ENCODE assay signal across 8 cellular contexts in the genomic region with DNA sequence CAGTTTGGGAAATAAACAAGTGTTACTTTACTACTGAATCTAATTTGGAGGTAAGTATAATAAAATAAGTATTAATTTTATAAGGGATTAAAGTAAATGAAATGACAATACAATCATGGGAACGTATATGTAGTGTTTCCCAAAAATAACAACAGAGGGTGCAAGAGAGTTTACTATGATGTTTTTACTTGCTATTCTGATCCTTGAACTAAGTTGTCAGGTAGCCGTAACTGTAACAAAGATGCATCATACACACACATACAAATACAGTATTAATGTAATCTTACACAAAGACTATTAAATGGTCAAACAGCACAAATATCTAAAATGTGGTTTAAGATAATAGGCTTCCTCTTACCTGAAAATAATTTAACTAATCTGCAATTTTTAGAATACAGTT.
DNase-seq lines count a peak whose midpoint lies in the region; ATAC-seq, FAIRE-seq and TF ChIP-seq lines count a peak whose summit lies in the region.

No MANE protein-coding gene starts in this region.

- intact Hi-C loops in PC-9 (cut with micrococcal nuclease; ENCODE audit: unreplicated experiment) = loop anchor here (1.0 to 5.0 kb wide), 5 partner anchors 311 to 1326 kb away; partner anchors contain the start of gene TBC1D5
- intact Hi-C loops in posterior vena cava (cut with DNase I) = loop anchor here in 1 of 2 donors (10.0 kb wide), 1 partner anchor 414 kb away; no protein-coding TSS in a partner anchor

- TF ChIP-seq POLR2A in erythroblast (IDR thresholded peaks at IDR 0.05; ENCODE audit: low read length) = no peak
- TF ChIP-seq POLR2A in suprapubic skin (IDR thresholded peaks at IDR 0.05) = no peak

- H3F3A ChIP-seq in PC-9 (ENCODE audit: insufficient read depth, low read depth) = no peaks in the 10 kb centered on the region

- H3K9me2 ChIP-seq in PC-9 (ENCODE audit: insufficient read depth) = no peaks in the 10 kb centered on the region

- H3K4me3 Mint-ChIP-seq in progenitor cell of endocrine pancreas (ENCODE audit: low read depth) = no peak overlapping the region

- DNase-seq in D721Med (ENCODE audit: insufficient read length, low spot score) = no peak
- no peak for DNase-seq in PC-9
- DNase-seq in erythroblast (lab: John Stamatoyannopoulos, UW) = peak; percentile 35 to 66
- no peak for DNase-seq in progenitor cell of endocrine pancreas (ENCODE audit: low spot score, unreplicated experiment)
- no peak for DNase-seq in activated CD4-positive, CD25-positive, alpha-beta regulatory T cell treated with anti-CD3 and anti-CD28 coated beads, Interleukin-2, amount 50 U/mL, for 72 hours
- no peak for DNase-seq in suprapubic skin (ENCODE audit: low spot score in 2 of 2)
- DNase-seq in posterior vena cava (ENCODE audit: low spot score) = no peak

- POLR2A ChIA-PET in PC-9 (lab: Charles Lee; ENCODE audit: unreplicated experiment) = no interaction called here

- TF ChIP-seq EP300 in suprapubic skin (IDR thresholded peaks at IDR 0.05) = no peak

- H3K9me3 Mint-ChIP-seq in progenitor cell of endocrine pancreas (ENCODE audit: low read depth) = no peaks in the 10 kb centered on the region

- H3K79me2 ChIP-seq in PC-9 (ENCODE audit: low read depth) = no peaks in the 10 kb centered on the region

- H3K27me3 ChIP-seq in PC-9 (ENCODE audit: insufficient read depth, low read depth) = no peaks in the 10 kb centered on the region
- no peaks in the 10 kb centered on the region for H3K27me3 ChIP-seq in suprapubic skin

- H3K27ac ChIP-seq in PC-9 = no peak overlapping the region
- H3K27ac ChIP-seq in suprapubic skin = no peak overlapping the region

- no peaks in the 10 kb centered on the region for H3K36me3 Mint-ChIP-seq in progenitor cell of endocrine pancreas (ENCODE audit: insufficient read depth)

- H3K4me1 Mint-ChIP-seq in progenitor cell of endocrine pancreas (ENCODE audit: low read depth) = peaks cover 3% of the 10 kb centered on the region

- no TSS peak for BruUV-seq in PC-9 (replicated peaks; lab: Mats Ljungman, UMichigan)

- no peak overlapping the region for H2AFZ ChIP-seq in PC-9

- H3K27ac Mint-ChIP-seq in progenitor cell of endocrine pancreas = no peak overlapping the region

- no peaks in the 10 kb centered on the region for H3K27me3 Mint-ChIP-seq in progenitor cell of endocrine pancreas

- no peak overlapping the region for H3K4me2 ChIP-seq in PC-9

- H4K20me1 ChIP-seq in PC-9 (ENCODE audit: insufficient read depth) = no peaks in the 10 kb centered on the region

- peak; percentile 65 for ATAC-seq in HG02870 (IDR thresholded peaks at IDR 0.05; ENCODE audit: unreplicated experiment)

- H3K4me1 ChIP-seq in PC-9 (replicated peaks; ENCODE audit: insufficient read depth) (peaks cover 13% of the 10 kb centered on the region), suprapubic skin (peaks cover 6% of the 10 kb centered on the region)

- H3K36me3 ChIP-seq in PC-9 (ENCODE audit: low read depth) (no peaks in the 10 kb centered on the region), suprapubic skin (no peaks in the 10 kb centered on the region)

- CTCF ChIA-PET in PC-9 (lab: Charles Lee) = no interaction called here

- TF ChIP-seq CTCF in D721Med (IDR thresholded peaks at IDR 0.05; ENCODE audit: insufficient read depth, missing control alignments) (peak; percentile 55), PC-9 (conservative IDR thresholded peaks at IDR 0.05) (peak; percentile 70), progenitor cell of endocrine pancreas (IDR thresholded peaks at IDR 0.05; ENCODE audit: unreplicated experiment) (peak; percentile 58), suprapubic skin (IDR thresholded peaks at IDR 0.05) (peak in 1 of 2 donors; percentile 25)

- 17% methylated on average over 2 of the region's 2 CpGs for WGBS in suprapubic skin

- H3K9me3 ChIP-seq in PC-9 (ENCODE audit: insufficient read depth, low read depth) (peaks cover 14% of the 10 kb centered on the region), suprapubic skin (no peaks in the 10 kb centered on the region)

- FAIRE-seq in D721Med (lab: Jason Lieb, UNC) = peak; percentile 84

- H3K4me3 ChIP-seq in PC-9 = no peak overlapping the region
- H3K4me3 ChIP-seq in suprapubic skin = no peak overlapping the region

Comparison
In these comparisons a context has a peak if more than half of its experiments do, and no peak if none do; other contexts are left out.
1. DNase-seq: peak in erythroblast (2 of 2); none in D721Med (single experiment), PC-9 (0 of 2), progenitor cell of endocrine pancreas (single experiment), activated CD4-positive, CD25-positive, alpha-beta regulatory T cell treated with anti-CD3 and anti-CD28 coated beads, Interleukin-2, amount 50 U/mL, for 72 hours (single experiment), suprapubic skin (0 of 2) and posterior vena cava (single experiment).